ENCODE assay signal across 17 cellular contexts in genomic region chr11:116343270-116343669, GRCh38.
A peak's percentile ranks its signal among the peaks of the same experiment; 100 is the strongest.
DNase-seq lines count a peak whose midpoint lies in the region; ATAC-seq and TF ChIP-seq lines count a peak whose summit lies in the region.
"Had no signal": no experiment of that assay in that cellular context is flagged by ENCODE, and none has a peak within 500 bp of the region (broad histone marks: within the 10 kb centered on the region; RNA-seq: fewer than 3 reads in every experiment).

No MANE protein-coding gene starts in this region.

- H3K27me3 Mint-ChIP-seq in memory B cell (no peaks in the 10 kb centered on the region), type B pancreatic cell (peaks cover 12% of the 10 kb centered on the region)
- H3K27me3 Mint-ChIP-seq: CD4-positive, alpha-beta T cell had no signal

- peaks cover 6% of the 10 kb centered on the region for H3K36me3 Mint-ChIP-seq in memory B cell
- no peaks in the 10 kb centered on the region for H3K36me3 Mint-ChIP-seq in type B pancreatic cell
- H3K36me3 Mint-ChIP-seq: CD8-positive, alpha-beta T cell had no signal

- DNase-seq in NAMALWA (ENCODE audit: low spot score) (peak; percentile 4), coronary artery (ENCODE audit: low spot score) (peak; percentile 41), memory B cell (ENCODE audit: low spot score in 2 of 2) (peak in 1 of 2 donors; percentile 60), type B pancreatic cell (ENCODE audit: extremely low spot score, unreplicated experiment) (peak; percentile 36), foreskin fibroblast (no peak), OCI-M2 (lab: John Stamatoyannopoulos, UW; ENCODE audit: unreplicated experiment) (no peak)
- DNase-seq: 8988T; ACHN; BE2C; Calu3; CD4-positive, alpha-beta T cell; CD8-positive, alpha-beta T cell; DMS79 treated with DMSO at 0.1 percent for 48 hours; GF-D8 had no signal

- TF ChIP-seq CTCF in coronary artery (IDR thresholded peaks at IDR 0.05), result no peak
- TF ChIP-seq CTCF in type B pancreatic cell (conservative IDR thresholded peaks at IDR 0.05), result no peak
- no peak for TF ChIP-seq CTCF in foreskin fibroblast (IDR thresholded peaks at IDR 0.05; ENCODE audit: low read depth, low read length)

- H3K9me3 Mint-ChIP-seq in memory B cell (peaks cover 12% of the 10 kb centered on the region), type B pancreatic cell (no peaks in the 10 kb centered on the region)

- H3K4me3 ChIP-seq in coronary artery, result no peak overlapping the region
- no peak overlapping the region for H3K4me3 ChIP-seq in foreskin fibroblast (ENCODE audit: low read depth in 1 of 2, low read length in 2 of 2)
- H3K4me3 ChIP-seq: BLaER1 had no signal

- H3K27ac Mint-ChIP-seq in memory B cell, result peak overlapping the region; percentile 78
- no peak overlapping the region for H3K27ac Mint-ChIP-seq in type B pancreatic cell
- H3K27ac Mint-ChIP-seq: CD4-positive, alpha-beta T cell; CD8-positive, alpha-beta T cell had no signal

- H3K4me1 Mint-ChIP-seq in memory B cell (peaks cover 33% of the 10 kb centered on the region), type B pancreatic cell (ENCODE audit: unreplicated experiment) (peaks cover 5% of the 10 kb centered on the region)

- H3K4me3 Mint-ChIP-seq in memory B cell (no peak overlapping the region), type B pancreatic cell (no peak overlapping the region)
- H3K4me3 Mint-ChIP-seq: CD4-positive, alpha-beta T cell; CD8-positive, alpha-beta T cell had no signal

- no peak overlapping the region for H3K27ac ChIP-seq in coronary artery
- H3K27ac ChIP-seq: BLaER1, C4-2B had no signal

- ATAC-seq in memory B cell (ENCODE audit: low read depth) (peak; percentile 78), HG03460 (IDR thresholded peaks at IDR 0.05; ENCODE audit: unreplicated experiment) (no peak)
- ATAC-seq: CD8-positive, alpha-beta T cell had no signal

Comparison
In these comparisons a context has a peak if more than half of its experiments do, and no peak if none do; other contexts are left out.
1. DNase-seq: peak in NAMALWA (single experiment), coronary artery (single experiment) and type B pancreatic cell (single experiment); none in foreskin fibroblast (0 of 2) and OCI-M2 (single experiment).